ENCODE assay signal across 8 cellular contexts in the genomic region with DNA sequence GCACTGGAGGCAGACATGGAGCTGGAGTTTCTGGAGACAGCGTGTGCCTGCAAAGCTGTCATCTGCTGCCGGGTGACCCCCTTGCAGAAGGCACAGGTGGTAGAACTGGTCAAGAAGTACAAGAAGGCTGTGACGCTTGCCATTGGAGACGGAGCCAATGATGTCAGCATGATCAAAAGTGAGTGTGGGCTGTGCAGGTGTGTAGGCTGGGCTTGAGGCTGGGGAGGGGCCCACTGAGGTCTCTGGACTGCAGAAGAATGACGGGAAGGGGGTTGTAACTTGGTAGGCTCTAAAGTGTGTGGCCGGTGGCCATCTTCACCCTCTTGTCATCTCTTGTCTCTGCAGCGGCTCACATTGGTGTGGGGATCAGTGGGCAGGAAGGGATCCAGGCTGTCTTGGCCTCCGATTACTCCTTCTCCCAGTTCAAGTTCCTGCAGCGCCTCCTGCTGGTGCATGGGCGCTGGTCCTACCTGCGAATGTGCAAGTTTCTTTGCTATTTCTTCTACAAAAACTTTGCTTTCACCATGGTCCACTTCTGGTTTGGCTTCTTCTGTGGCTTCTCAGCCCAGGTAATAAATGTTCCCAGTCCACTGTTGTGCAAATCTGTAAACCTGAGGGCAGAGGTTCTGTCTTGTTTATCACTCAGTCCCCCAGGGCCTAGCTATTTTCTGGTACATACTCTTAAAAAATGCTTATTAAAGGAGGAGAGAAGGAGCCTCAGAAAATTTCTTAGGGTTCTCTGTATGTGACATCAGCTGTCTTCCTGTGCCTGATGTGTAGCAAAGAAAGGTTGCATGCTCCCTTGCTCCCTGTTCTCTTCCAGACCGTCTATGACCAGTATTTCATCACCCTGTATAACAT. TPM values are rescaled to one million over a fixed set of nuclear protein-coding genes. Genes with fewer than 3 reads are reported as not detected.
DNase-seq lines count a peak whose midpoint lies in the region; ATAC-seq lines count a peak whose summit lies in the region.

No MANE protein-coding gene starts in this region.

- CTCF ChIA-PET in T-cell (lab: Charles Lee): interaction anchor here (0.5 to 4.2 kb wide), 10 partner anchors 10 to 653 kb away, joined by 3 to 18 read pairs (median 3); no protein-coding TSS in a partner anchor

- DNase-seq in SIG-M5 treated with dmso at 0.1 percent for 504 hours (lab: John Stamatoyannopoulos, UW; ENCODE audit: unreplicated experiment): peak; percentile 47
- DNase-seq in SIG-M5 (lab: John Stamatoyannopoulos, UW): no peak
- DNase-seq in T-cell: peak; percentile 54 to 85 (median 72)
- peak; percentile 48 for DNase-seq in amniotic epithelial cell (ENCODE audit: low read depth)
- peak; percentile 55 for DNase-seq in left kidney (ENCODE audit: low read depth, low spot score)
- peak; percentile 80 for DNase-seq in stimulated activated naive CD8-positive, alpha-beta T cell treated with anti-CD3 and anti-CD28 coated beads, Interleukin-15, Interleukin-2, amounts not matched to agents 100 U/mL and 50 U/mL, for 24 hours

- H3K36me3 Mint-ChIP-seq in T-cell: peaks cover 80% of the 10 kb centered on the region

- H3K4me3 Mint-ChIP-seq in T-cell: peak overlapping the region; percentile 82 to 92 (median 89)

- peak overlapping the region; percentile 99 for H3K27ac Mint-ChIP-seq in T-cell

- no peaks in the 10 kb centered on the region for H3K9me3 Mint-ChIP-seq in T-cell

- ATAC-seq in T-cell (replicated peaks in 1 of 4) (peak; percentile 19 to 44 (median 32)), GM18519 (IDR thresholded peaks at IDR 0.05; ENCODE audit: low FRiP score, unreplicated experiment) (no peak), GM21737 (IDR thresholded peaks at IDR 0.05; ENCODE audit: unreplicated experiment) (no peak)
- ATAC-seq in stimulated activated naive CD8-positive, alpha-beta T cell treated with anti-CD3 and anti-CD28 coated beads, Interleukin-15, Interleukin-2, amounts not matched to agents 100 U/mL and 50 U/mL, for 24 hours: no peak

- peaks cover 80 to 93% (median 87%) of the 10 kb centered on the region in 3 donors for H3K4me1 Mint-ChIP-seq in T-cell

- POLR2A ChIA-PET in T-cell (lab: Charles Lee): no interaction called here

- no peaks in the 10 kb centered on the region for H3K27me3 Mint-ChIP-seq in T-cell

RNA-seq across cellular contexts. Expression of a gene that starts 19.9 kb away (rescaled TPM):
- total RNA-seq in T-cell: 100 to 1,000 TPM; 142 to 172 (median 149) TPM

RNA-seq across cellular contexts. Expression of a gene that starts 24.3 kb away (rescaled TPM):
- not detected for total RNA-seq in T-cell

RNA-seq across cellular contexts. Expression of a gene that starts 59.9 kb away (rescaled TPM):
- total RNA-seq in T-cell: 10 to 100 TPM; 76.0 to 87.9 (median 80.8) TPM

Comparison
In these comparisons a context has a peak if more than half of its experiments do, and no peak if none do; other contexts are left out.
1. ATAC-seq: peak in T-cell (4 of 4); none in stimulated activated naive CD8-positive, alpha-beta T cell treated with anti-CD3 and anti-CD28 coated beads, Interleukin-15, Interleukin-2, amounts not matched to agents 100 U/mL and 50 U/mL, for 24 hours (single experiment), GM18519 (single experiment) and GM21737 (single experiment).